22 cellular contexts compared by ENCODE assay signal in the genomic region with DNA sequence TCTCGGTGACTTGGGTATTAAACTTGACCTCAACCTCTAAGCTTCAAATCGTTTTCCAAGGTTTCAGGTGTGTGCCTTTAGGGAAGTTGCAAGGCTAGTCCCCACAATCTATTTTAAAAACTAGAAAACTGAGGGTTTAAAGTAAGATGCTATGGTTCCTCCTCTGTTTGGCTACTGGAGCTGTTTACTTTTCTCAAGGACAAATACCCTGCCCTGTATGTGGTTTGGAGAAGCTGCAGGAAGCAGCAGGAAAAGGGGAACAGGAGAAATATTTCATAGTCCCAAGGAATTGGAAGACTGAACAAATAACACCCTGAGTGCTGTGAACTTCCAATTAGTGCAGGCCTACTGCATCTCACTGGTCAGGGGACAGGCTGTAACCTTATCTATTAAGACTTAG.
DNase-seq lines count a peak whose midpoint lies in the region; ATAC-seq, FAIRE-seq and TF ChIP-seq lines count a peak whose summit lies in the region.
"Had no signal": no experiment of that assay in that cellular context is flagged by ENCODE, and none has a peak within 500 bp of the region (broad histone marks: within the 10 kb centered on the region; RNA-seq: fewer than 3 reads in every experiment).

No MANE protein-coding gene starts in this region.

- H4K20me1 ChIP-seq in HepG2 (ENCODE audit: insufficient read depth, low read length) (no peaks in the 10 kb centered on the region), PC-3 (ENCODE audit: low read length) (no peaks in the 10 kb centered on the region)

- peak overlapping the region; percentile 49 for H3K27ac ChIP-seq in HepG2 (ENCODE audit: extremely low read length, insufficient read depth, low read length)
- peak overlapping the region in 1 of 3 donors; percentile 83 for H3K27ac ChIP-seq in right lobe of liver
- H3K27ac ChIP-seq in PC-3 (ENCODE audit: low read length): peak overlapping the region; percentile 37
- H3K27ac ChIP-seq in mesenchymal stem cell (ENCODE audit: low read length, poor library complexity, severe bottlenecking): peak overlapping the region; percentile 79
- peak overlapping the region; percentile 9 for H3K27ac ChIP-seq in upper lobe of right lung
- H3K27ac ChIP-seq: SK-N-MC had no signal

- H3K23ac ChIP-seq in mesenchymal stem cell (ENCODE audit: low read length in 2 of 2): no peak overlapping the region

- no peaks in the 10 kb centered on the region for H3K79me2 ChIP-seq in HepG2 (ENCODE audit: insufficient read depth, low read length)
- no peaks in the 10 kb centered on the region for H3K79me2 ChIP-seq in PC-3 (ENCODE audit: low read length)

- H3K4ac ChIP-seq in mesenchymal stem cell (ENCODE audit: low read depth in 1 of 2, low read length in 2 of 2): no peak overlapping the region

- no peak for FAIRE-seq in HepG2 (lab: Jason Lieb, UNC)
- FAIRE-seq: GM18507 had no signal

- TF ChIP-seq POLR2A in HepG2 (IDR thresholded peaks at IDR 0.05; ENCODE audit: insufficient read depth in 1 of 2, low read depth in 2 of 2, low read length in 2 of 2) (no peak), right lobe of liver (IDR thresholded peaks at IDR 0.05) (no peak)

- no peak for TF ChIP-seq CTCF in HepG2 (CRISPR knock-in tag; IDR thresholded peaks at IDR 0.05)
- no peak for TF ChIP-seq CTCF in right lobe of liver (IDR thresholded peaks at IDR 0.05)
- no peak for TF ChIP-seq CTCF in PC-3 (conservative IDR thresholded peaks at IDR 0.05; ENCODE audit: low read depth, low read length)
- TF ChIP-seq CTCF in upper lobe of right lung (IDR thresholded peaks at IDR 0.05): no peak

- H3K9me2 ChIP-seq in PC-3 (replicated peaks; ENCODE audit: low read length): no peaks in the 10 kb centered on the region

- no peak overlapping the region for H2AFZ ChIP-seq in HepG2 (ENCODE audit: low read length)
- peak overlapping the region; percentile 1; the same call in 1 of the 2 replicates for H2AFZ ChIP-seq in PC-3 (ENCODE audit: low read length)
- H2AFZ ChIP-seq in mesenchymal stem cell (ENCODE audit: low read depth, low read length): no peak overlapping the region

- CTCF ChIA-PET in HepG2 (lab: Yijun Ruan, JAX; ENCODE audit: low intra/inter-chr PET ratio, low total read pairs) (no interaction called here), PC-3 (lab: Charles Lee) (interaction anchor here (0.6 kb wide), 1 partner anchor 56 kb away, joined by 3 read pairs; no protein-coding TSS in a partner anchor)

- 48% methylated on average over 2 of the region's 2 CpGs for WGBS in HepG2 (ENCODE audit: low lambda C conversion rate)
- WGBS in right lobe of liver (ENCODE audit: insufficient coverage, low coverage, low lambda C conversion rate, missing lambda C conversion rate): 75% methylated on average over 2 of the region's 2 CpGs
- 100% methylated on average over 2 of the region's 2 CpGs for WGBS in mesenchymal stem cell

- BruUV-seq in HepG2 (replicated peaks; lab: Mats Ljungman, UMichigan) (no TSS peak), PC-3 (replicated peaks; lab: Mats Ljungman, UMichigan) (no TSS peak)

- TF ChIP-seq RAD21 in HepG2 (CRISPR knock-in tag; IDR thresholded peaks at IDR 0.05): no peak

- H3F3A ChIP-seq in PC-3 (ENCODE audit: low read length, unreplicated experiment): peaks cover 20% of the 10 kb centered on the region

- H2BK5ac ChIP-seq in mesenchymal stem cell (ENCODE audit: low read depth, low read length, poor library complexity, severe bottlenecking): peak overlapping the region; percentile 15

- TF ChIP-seq EP300 in HepG2 (IDR thresholded peaks at IDR 0.05; ENCODE audit: low read depth in 2 of 2, low read length in 2 of 2) (peak in 1 of 2 experiments; percentile 23; a peak in 1 of 4 replicates), HepG2 (CRISPR knock-in tag; IDR thresholded peaks at IDR 0.05; ENCODE audit: borderline replicate concordance) (no peak)

- no peaks in the 10 kb centered on the region for H3K9me3 ChIP-seq in HepG2 (ENCODE audit: low read length)
- H3K9me3 ChIP-seq in right lobe of liver: no peaks in the 10 kb centered on the region
- H3K9me3 ChIP-seq in PC-3 (ENCODE audit: low read length): no peaks in the 10 kb centered on the region
- H3K9me3 ChIP-seq in mesenchymal stem cell (ENCODE audit: control insufficient read depth, low read length): no peaks in the 10 kb centered on the region
- no peaks in the 10 kb centered on the region for H3K9me3 ChIP-seq in upper lobe of right lung
- H3K9me3 ChIP-seq: BE2C, MG63 had no signal

- peak overlapping the region; percentile 9; the same call in 1 of the 2 replicates for H3K4me2 ChIP-seq in HepG2 (ENCODE audit: low read depth, low read length)
- 0 out of 2 replicates have a peak overlapping the region, but pooled peaks have one; percentile 0 for H3K4me2 ChIP-seq in PC-3 (ENCODE audit: low read length)
- no peak overlapping the region for H3K4me2 ChIP-seq in mesenchymal stem cell (ENCODE audit: low read length, poor library complexity, severe bottlenecking)

- peaks cover 67% of the 10 kb centered on the region for H3K4me1 ChIP-seq in HepG2 (ENCODE audit: insufficient read depth, low read length)
- peaks cover 0 to 54% (median 23%) of the 10 kb centered on the region in 4 donors for H3K4me1 ChIP-seq in right lobe of liver
- H3K4me1 ChIP-seq in PC-3 (ENCODE audit: insufficient read depth, low read length): peaks cover 69% of the 10 kb centered on the region
- peaks cover 9% of the 10 kb centered on the region for H3K4me1 ChIP-seq in mesenchymal stem cell (ENCODE audit: control insufficient read depth, insufficient read depth, low read depth, low read length)
- peaks cover 41% of the 10 kb centered on the region for H3K4me1 ChIP-seq in upper lobe of right lung

- H4K8ac ChIP-seq in mesenchymal stem cell (ENCODE audit: low read length): no peak overlapping the region

- H3K27me3 ChIP-seq in HepG2 (ENCODE audit: control insufficient read depth in 1 of 2, insufficient read depth in 2 of 2, low read length in 2 of 2) (no peaks in the 10 kb centered on the region), right lobe of liver (no peaks in the 10 kb centered on the region), PC-3 (ENCODE audit: low read length) (no peaks in the 10 kb centered on the region), mesenchymal stem cell (ENCODE audit: control insufficient read depth in 1 of 2, insufficient read depth in 1 of 2, low read length in 2 of 2) (no peaks in the 10 kb centered on the region), upper lobe of right lung (no peaks in the 10 kb centered on the region)
- H3K27me3 ChIP-seq: BE2C, MG63 had no signal

- H2BK12ac ChIP-seq in mesenchymal stem cell (ENCODE audit: low read length in 2 of 2): no peak overlapping the region

- H2BK15ac ChIP-seq in mesenchymal stem cell (ENCODE audit: low read depth, poor library complexity, severe bottlenecking): no peak overlapping the region

- H3K4me3 ChIP-seq in HepG2 (replicated peaks in 1 of 3; ENCODE audit: insufficient read depth in 1 of 3, low read depth in 2 of 3, low read length in 3 of 3) (no peak overlapping the region), right lobe of liver (no peak overlapping the region), PC-3 (ENCODE audit: low read length) (no peak overlapping the region), mesenchymal stem cell (ENCODE audit: insufficient read depth in 1 of 2, low read depth in 1 of 2, low read length in 2 of 2) (no peak overlapping the region), upper lobe of right lung (no peak overlapping the region)
- H3K4me3 ChIP-seq: MG63, SK-N-MC had no signal

- H4K91ac ChIP-seq in mesenchymal stem cell (ENCODE audit: low read length): no peak overlapping the region

- H3K9ac ChIP-seq in HepG2 (ENCODE audit: insufficient read depth, low read depth, low read length): no peak overlapping the region; the same call in 1 of the 2 replicates
- peak overlapping the region; percentile 1; the same call in 1 of the 2 replicates for H3K9ac ChIP-seq in PC-3 (ENCODE audit: low read length)
- H3K9ac ChIP-seq in mesenchymal stem cell (ENCODE audit: low read length): no peak overlapping the region

- peak; percentile 30 for DNase-seq in HepG2 (ENCODE audit: low spot score)
- DNase-seq in right lobe of liver: no peak
- peak; percentile 62 for DNase-seq in PC-3
- DNase-seq in mesenchymal stem cell: no peak
- no peak for DNase-seq in upper lobe of right lung
- DNase-seq in inferior parietal cortex (ENCODE audit: extremely low spot score): no peak
- DNase-seq in HuH-7.5 (ENCODE audit: low spot score): no peak
- DNase-seq: BE2C; CD4-positive, alpha-beta T cell; COR-L47; GDM1; Kasumi-1; MG63; NCI-H1417; NCI-H187; NCI-H446; NCI-H526; OCI-M1; SHP77 treated with DMSO at 0.1 percent for 48 hours had no signal

- H3K36me3 ChIP-seq in HepG2 (replicated peaks in 1 of 2; ENCODE audit: control insufficient read depth in 1 of 2, insufficient read depth in 2 of 2, low read length in 2 of 2): peaks cover 0 to 2% of the 10 kb centered on the region in 2 experiments; a peak in 1 of 5 replicates
- no peaks in the 10 kb centered on the region for H3K36me3 ChIP-seq in right lobe of liver
- peaks cover 82% of the 10 kb centered on the region for H3K36me3 ChIP-seq in PC-3 (ENCODE audit: low read depth, low read length)
- H3K36me3 ChIP-seq in mesenchymal stem cell (ENCODE audit: control insufficient read depth in 1 of 2, insufficient read depth in 2 of 2, low read depth in 1 of 2, low read length in 2 of 2): peaks cover 10 to 92% of the 10 kb centered on the region in 2 experiments
- peaks cover 47% of the 10 kb centered on the region for H3K36me3 ChIP-seq in upper lobe of right lung
- H3K36me3 ChIP-seq: MG63 had no signal

- ATAC-seq in HepG2: no peak
- ATAC-seq in right lobe of liver: no peak
- ATAC-seq in PC-3: peak; percentile 35
- ATAC-seq in upper lobe of right lung: no peak
- no peak for ATAC-seq in GM21528 (IDR thresholded peaks at IDR 0.05; ENCODE audit: low FRiP score, unreplicated experiment)

- POLR2A ChIA-PET in HepG2 (lab: Yijun Ruan, JAX) (interaction anchor here (0.7 kb wide), 1 partner anchor 136 kb away, joined by 3 read pairs; a partner anchor contains a TSS), PC-3 (lab: Charles Lee; ENCODE audit: unreplicated experiment) (interaction anchor here (0.8 kb wide), 1 partner anchor 54 kb away, joined by 4 read pairs; no protein-coding TSS in a partner anchor)

- H3K18ac ChIP-seq in mesenchymal stem cell (ENCODE audit: low read depth in 1 of 2, low read length in 2 of 2): no peak overlapping the region

- intact Hi-C loops in HepG2 (cut with micrococcal nuclease; ENCODE audit: unreplicated experiment) (loop anchor here (5.0 to 10.0 kb wide), 4 partner anchors 109 to 926 kb away; no protein-coding TSS in a partner anchor), right lobe of liver (cut with DNase I) (loop anchor here in 1 of 2 donors (10.0 kb wide), 1 partner anchor 136 kb away; a partner anchor contains a TSS), PC-3 (cut with micrococcal nuclease) (loop anchor here (1.0 kb wide), 4 partner anchors 18 to 89 kb away; no protein-coding TSS in a partner anchor), upper lobe of right lung (cut with DNase I) (loop anchor here (10.0 kb wide), 1 partner anchor 1436 kb away; no protein-coding TSS in a partner anchor)

- peak overlapping the region; percentile 81 for H2AK5ac ChIP-seq in mesenchymal stem cell (ENCODE audit: low read length, severe bottlenecking)

- no peak overlapping the region for H3K14ac ChIP-seq in mesenchymal stem cell (ENCODE audit: low read length in 2 of 2)

- H2BK120ac ChIP-seq in mesenchymal stem cell (ENCODE audit: low read depth, low read length): no peak overlapping the region

- peaks cover 4% of the 10 kb centered on the region for H3K79me1 ChIP-seq in mesenchymal stem cell (replicated peaks; ENCODE audit: low read length, poor library complexity, severe bottlenecking)

- in situ Hi-C loops in HepG2 (cut with HindIII; ENCODE audit: extremely low pct_ligation_motif_present, low pct_unique_long_range_greater_than_20kb): loop anchor here (5.0 kb wide), 1 partner anchor 309 kb away; no protein-coding TSS in a partner anchor

Comparison
In these comparisons a context has a peak if more than half of its experiments do, and no peak if none do; other contexts are left out.
1. DNase-seq: peak in HepG2 (single experiment) and PC-3 (single experiment); none in right lobe of liver (0 of 3), mesenchymal stem cell (single experiment), upper lobe of right lung (single experiment), inferior parietal cortex (single experiment) and HuH-7.5 (single experiment).